Comparison of ENCODE assay signal across 8 cellular contexts in the genomic region with DNA sequence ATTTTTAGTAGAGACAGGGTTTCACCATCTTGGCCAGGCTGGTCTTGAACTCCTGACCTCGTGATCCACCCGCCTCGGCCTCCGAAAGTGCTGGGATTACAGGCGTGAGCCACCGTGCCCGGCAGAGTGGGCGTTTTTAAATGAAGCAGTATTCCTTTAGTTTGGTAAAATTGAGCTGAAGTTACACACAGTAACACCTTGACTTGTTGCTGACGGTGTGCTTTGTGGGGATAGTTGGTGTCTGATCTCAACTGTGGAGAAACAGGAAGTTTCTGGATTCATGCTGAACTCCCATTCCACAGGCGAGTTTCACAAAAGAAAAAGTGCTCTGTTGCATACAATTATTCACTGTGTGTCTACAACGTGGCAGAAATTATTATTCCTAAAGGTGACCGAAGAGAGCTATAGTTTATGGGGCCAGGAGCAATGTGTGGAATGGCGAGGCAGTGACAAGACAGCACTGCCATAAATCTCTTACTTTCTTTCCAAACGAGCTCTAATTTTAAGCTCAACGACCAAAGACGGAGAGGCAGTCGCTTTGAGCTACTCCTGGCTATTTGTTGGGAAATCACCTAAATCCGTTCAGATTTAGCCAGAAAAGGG. TPM values are rescaled to one million over a fixed set of nuclear protein-coding genes. Genes with fewer than 3 reads are reported as not detected.
DNase-seq lines count a peak whose midpoint lies in the region; ATAC-seq and TF ChIP-seq lines count a peak whose summit lies in the region.

No MANE protein-coding gene starts in this region.

- H4K20me1 ChIP-seq in OCI-LY7 (ENCODE audit: insufficient read depth, low read length) = no peaks in the 10 kb centered on the region

- H3K27me3 ChIP-seq in esophagus muscularis mucosa = no peaks in the 10 kb centered on the region

- TF ChIP-seq EP300 in esophagus muscularis mucosa (IDR thresholded peaks at IDR 0.05) = no peak

- peaks cover 4% of the 10 kb centered on the region for H3K4me1 ChIP-seq in OCI-LY7 (ENCODE audit: insufficient read depth, low read length, poor library complexity, severe bottlenecking)
- H3K4me1 ChIP-seq in esophagus muscularis mucosa = peaks cover 0 to 18% (median 17%) of the 10 kb centered on the region in 4 donors

- no peaks in the 10 kb centered on the region for H3K79me2 ChIP-seq in OCI-LY7 (ENCODE audit: insufficient read depth, low read depth, low read length)

- WGBS in esophagus muscularis mucosa = 59% methylated on average over 15 of the region's 18 CpGs

- TF ChIP-seq CTCF in OCI-LY7 (conservative IDR thresholded peaks at IDR 0.05; ENCODE audit: low read length) (no peak), esophagus muscularis mucosa (IDR thresholded peaks at IDR 0.05) (no peak), retinal pigment epithelial cell (conservative IDR thresholded peaks at IDR 0.05; ENCODE audit: low read depth, low read length) (no peak)

- H3K4me3 ChIP-seq in OCI-LY7 (ENCODE audit: low read depth, low read length, poor library complexity, severe bottlenecking) (peak overlapping the region; percentile 14), esophagus muscularis mucosa (peak overlapping the region; percentile 58 to 75 (median 63)), retinal pigment epithelial cell (ENCODE audit: low read length) (peak overlapping the region; percentile 74)

- BruUV-seq in OCI-LY7 (replicated peaks; lab: Mats Ljungman, UMichigan) = no TSS peak

- CTCF ChIA-PET in OCI-LY7 (lab: Charles Lee; ENCODE audit: unreplicated experiment) = no interaction called here

- H3K27ac ChIP-seq in OCI-LY7 (ENCODE audit: low read depth, low read length, poor library complexity, severe bottlenecking) (no peak overlapping the region), esophagus muscularis mucosa (replicated peaks in 1 of 4) (peak overlapping the region; percentile 48 to 68 (median 56))

- H3K36me3 ChIP-seq in OCI-LY7 (ENCODE audit: insufficient read depth, low read length) = peaks cover 3% of the 10 kb centered on the region; the same call in 1 of the 2 replicates
- H3K36me3 ChIP-seq in esophagus muscularis mucosa = no peaks in the 10 kb centered on the region

- DNase-seq in OCI-LY7 (ENCODE audit: low spot score) (no peak), esophagus muscularis mucosa (ENCODE audit: extremely low spot score) (no peak), retinal pigment epithelial cell (ENCODE audit: low read depth) (no peak), DMS 273 treated with DMSO at 0.1 percent for 48 hours (lab: John Stamatoyannopoulos, UW) (no peak), posterior vena cava (ENCODE audit: low spot score) (no peak), cerebellar nuclear complex (lab: John Stamatoyannopoulos, UW) (no peak), dedifferentiated amniotic fluid mesenchymal stem cell (ENCODE audit: extremely low spot score) (no peak)

- H3K9me3 ChIP-seq in OCI-LY7 (ENCODE audit: low read length) (no peaks in the 10 kb centered on the region), esophagus muscularis mucosa (no peaks in the 10 kb centered on the region)

- peak overlapping the region; percentile 33; the same call in 1 of the 2 replicates for H3K4me2 ChIP-seq in OCI-LY7 (ENCODE audit: low read length)

- peak overlapping the region; percentile 48; the same call in 1 of the 2 replicates for H2AFZ ChIP-seq in OCI-LY7 (ENCODE audit: low read length)

- ATAC-seq in GM19328 (IDR thresholded peaks at IDR 0.05; ENCODE audit: unreplicated experiment) = peak; percentile 30

- intact Hi-C loops in OCI-LY7 (cut with micrococcal nuclease; ENCODE audit: unreplicated experiment) (no loop called here), esophagus muscularis mucosa (cut with DNase I) (no loop called here), posterior vena cava (cut with DNase I) (no loop called here)

- H3K9me2 ChIP-seq in OCI-LY7 (ENCODE audit: insufficient read depth, low read length) = no peaks in the 10 kb centered on the region

- no peak for TF ChIP-seq POLR2A in esophagus muscularis mucosa (IDR thresholded peaks at IDR 0.05; ENCODE audit: low read depth)

- POLR2A ChIA-PET in OCI-LY7 (lab: Charles Lee) = interaction anchor here (0.7 kb wide), 1 partner anchor 558 kb away, joined by 5 read pairs; no protein-coding TSS in a partner anchor

RNA-seq across cellular contexts. Expression of a gene that starts 0.5 kb away (rescaled TPM):
- total RNA-seq in OCI-LY7 (2014; rRNA removed; shearing (Covaris generic)) = not detected in 2 replicates
- total RNA-seq in OCI-LY7 (2022) = not detected in 2 replicates
- 1 to 10 TPM; 1.3 to 3.3 (median 2.5) TPM for total RNA-seq in esophagus muscularis mucosa
- 1 to 10 TPM; 6.9 to 7.6 TPM for total RNA-seq in posterior vena cava

Comparison
In these comparisons a context has a peak if more than half of its experiments do, and no peak if none do; other contexts are left out.
1. H3K4me3 ChIP-seq: peak in every context shown above with its lines; median percentile 74 in retinal pigment epithelial cell; 63 in esophagus muscularis mucosa; 14 in OCI-LY7.